ENCODE assay signal across 17 cellular contexts in genomic region chr7:44689427-44689826, GRCh38. TPM values are rescaled to one million over a fixed set of nuclear protein-coding genes. Genes with fewer than 3 reads are reported as not detected.
A peak's percentile ranks its signal among the peaks of the same experiment; 100 is the strongest.
DNase-seq lines count a peak whose midpoint lies in the region; ATAC-seq and TF ChIP-seq lines count a peak whose summit lies in the region.
"Had no signal": no experiment of that assay in that cellular context is flagged by ENCODE, and none has a peak within 500 bp of the region (broad histone marks: within the 10 kb centered on the region; RNA-seq: fewer than 3 reads in every experiment).

No MANE protein-coding gene starts in this region.

- H3K9me3 Mint-ChIP-seq in activated CD4-positive, alpha-beta memory T cell treated with anti-CD3 and anti-CD28 coated beads, Interleukin-2, amount 10 ng/mL, durations not matched to agents 7 days and 5 days, result no peaks in the 10 kb centered on the region
- H3K9me3 Mint-ChIP-seq in activated CD4-positive, alpha-beta memory T cell treated with anti-CD3 and anti-CD28 coated beads for 36 hours, result no peaks in the 10 kb centered on the region
- no peaks in the 10 kb centered on the region for H3K9me3 Mint-ChIP-seq in CD4-positive, CD25-positive, alpha-beta regulatory T cell
- H3K9me3 Mint-ChIP-seq: CD8-positive, alpha-beta T cell had no signal

- no peak overlapping the region for H3K27ac ChIP-seq in CD4-positive, CD25-positive, alpha-beta regulatory T cell (ENCODE audit: insufficient read depth, low read length, poor library complexity, severe bottlenecking)
- H3K27ac ChIP-seq in Karpas-422 (ENCODE audit: low read length) (0 out of 2 replicates have a peak overlapping the region, but pooled peaks have one; percentile 12), sigmoid colon (no peak overlapping the region)
- H3K27ac ChIP-seq: A549 had no signal

- no peak for TF ChIP-seq CTCF in sigmoid colon (IDR thresholded peaks at IDR 0.05)

- H3K27ac Mint-ChIP-seq in activated CD4-positive, alpha-beta memory T cell treated with anti-CD3 and anti-CD28 coated beads, Interleukin-2, amount 10 ng/mL, durations not matched to agents 7 days and 5 days, result peak overlapping the region; percentile 12
- H3K27ac Mint-ChIP-seq in activated CD4-positive, alpha-beta memory T cell treated with anti-CD3 and anti-CD28 coated beads for 36 hours, result no peak overlapping the region
- peak overlapping the region in 2 of 3 donors; percentile 62 to 79 for H3K27ac Mint-ChIP-seq in CD4-positive, CD25-positive, alpha-beta regulatory T cell
- H3K27ac Mint-ChIP-seq: CD8-positive, alpha-beta T cell had no signal

- H3K9me2 ChIP-seq in Karpas-422 (replicated peaks; ENCODE audit: insufficient read depth, low read length), result no peaks in the 10 kb centered on the region

- no peak overlapping the region for H3K4me2 ChIP-seq in Karpas-422 (ENCODE audit: low read depth, low read length, poor library complexity, severe bottlenecking)
- H3K4me2 ChIP-seq: A549 had no signal

- H3K9ac ChIP-seq in Karpas-422 (ENCODE audit: low read length), result no peak overlapping the region

- TF ChIP-seq POLR2A in sigmoid colon (IDR thresholded peaks at IDR 0.05), result no peak

- H3K4me1 ChIP-seq in CD4-positive, CD25-positive, alpha-beta regulatory T cell (ENCODE audit: control insufficient read depth, insufficient read depth, low read length, poor library complexity, severe bottlenecking), result no peaks in the 10 kb centered on the region
- H3K4me1 ChIP-seq in Karpas-422 (ENCODE audit: low read length) (peaks cover 22% of the 10 kb centered on the region), sigmoid colon (no peaks in the 10 kb centered on the region)
- H3K4me1 ChIP-seq: A549, Caco-2, HAP-1 had no signal

- no peaks in the 10 kb centered on the region for H3K27me3 Mint-ChIP-seq in activated CD4-positive, alpha-beta memory T cell treated with anti-CD3 and anti-CD28 coated beads, Interleukin-2, amount 10 ng/mL, durations not matched to agents 7 days and 5 days
- H3K27me3 Mint-ChIP-seq in activated CD4-positive, alpha-beta memory T cell treated with anti-CD3 and anti-CD28 coated beads for 36 hours, result no peaks in the 10 kb centered on the region
- no peaks in the 10 kb centered on the region for H3K27me3 Mint-ChIP-seq in CD4-positive, CD25-positive, alpha-beta regulatory T cell

- no peak for TF ChIP-seq EP300 in sigmoid colon (IDR thresholded peaks at IDR 0.05)

- peaks cover 8% of the 10 kb centered on the region for H3K4me1 Mint-ChIP-seq in activated CD4-positive, alpha-beta memory T cell treated with anti-CD3 and anti-CD28 coated beads, Interleukin-2, amount 10 ng/mL, durations not matched to agents 7 days and 5 days
- H3K4me1 Mint-ChIP-seq in activated CD4-positive, alpha-beta memory T cell treated with anti-CD3 and anti-CD28 coated beads for 36 hours (ENCODE audit: low read depth), result peaks cover 4% of the 10 kb centered on the region
- peaks cover 4 to 8% (median 5%) of the 10 kb centered on the region in 4 donors for H3K4me1 Mint-ChIP-seq in CD4-positive, CD25-positive, alpha-beta regulatory T cell

- H3K79me2 ChIP-seq in Karpas-422 (ENCODE audit: low read length), result no peaks in the 10 kb centered on the region

- H3K9me3 ChIP-seq in CD4-positive, CD25-positive, alpha-beta regulatory T cell (ENCODE audit: control insufficient read depth in 2 of 2, low read length in 2 of 2), result no peaks in the 10 kb centered on the region
- no peaks in the 10 kb centered on the region for H3K9me3 ChIP-seq in Karpas-422 (ENCODE audit: low read length)
- no peaks in the 10 kb centered on the region for H3K9me3 ChIP-seq in sigmoid colon
- H3K9me3 ChIP-seq: A549, Caco-2, HAP-1 had no signal

- no peak for ATAC-seq in CD4-positive, CD25-positive, alpha-beta regulatory T cell (ENCODE audit: low read depth in 2 of 2)
- ATAC-seq: A549; CD8-positive, alpha-beta T cell had no signal

- POLR2A ChIA-PET in activated CD4-positive, alpha-beta memory T cell treated with anti-CD3 and anti-CD28 coated beads, Interleukin-2, amount 10 ng/mL, durations not matched to agents 7 days and 5 days (lab: Charles Lee), result interaction anchor here (1.9 to 2.1 kb wide), 2 partner anchors 17 to 83 kb away, joined by 4 to 6 read pairs; partner anchors contain the start of gene OGDH
- POLR2A ChIA-PET in activated CD4-positive, alpha-beta memory T cell treated with anti-CD3 and anti-CD28 coated beads for 36 hours (lab: Charles Lee), result no interaction called here

- no peak for DNase-seq in activated CD4-positive, alpha-beta memory T cell treated with anti-CD3 and anti-CD28 coated beads, Interleukin-2, amount 10 ng/mL, durations not matched to agents 7 days and 5 days
- no peak for DNase-seq in activated CD4-positive, alpha-beta memory T cell treated with anti-CD3 and anti-CD28 coated beads for 36 hours
- DNase-seq in CD4-positive, CD25-positive, alpha-beta regulatory T cell, result no peak
- peak; percentile 50 for DNase-seq in Karpas-422
- DNase-seq in sigmoid colon, result peak; percentile 21
- no peak for DNase-seq in DMS114 treated with DMSO at 0.1 percent for 48 hours (lab: John Stamatoyannopoulos, UW; ENCODE audit: unreplicated experiment)
- DNase-seq in DMS53 (lab: John Stamatoyannopoulos, UW), result no peak
- DNase-seq: 8988T; ACHN; C1 segment of cervical spinal cord; Caco-2; CD8-positive, alpha-beta T cell; DMS79 treated with DMSO at 0.1 percent for 48 hours; GF-D8; GOT3 had no signal

- CTCF ChIA-PET in activated CD4-positive, alpha-beta memory T cell treated with anti-CD3 and anti-CD28 coated beads, Interleukin-2, amount 10 ng/mL, durations not matched to agents 7 days and 5 days (lab: Charles Lee), result interaction anchor here (0.7 kb wide), 1 partner anchor 49 kb away, joined by 3 read pairs; no protein-coding TSS in a partner anchor
- CTCF ChIA-PET in activated CD4-positive, alpha-beta memory T cell treated with anti-CD3 and anti-CD28 coated beads for 36 hours (lab: Charles Lee), result no interaction called here

- H4K20me1 ChIP-seq in Karpas-422 (ENCODE audit: insufficient read depth, low read depth, low read length), result no peaks in the 10 kb centered on the region

- peaks cover 54% of the 10 kb centered on the region for H3K36me3 Mint-ChIP-seq in activated CD4-positive, alpha-beta memory T cell treated with anti-CD3 and anti-CD28 coated beads, Interleukin-2, amount 10 ng/mL, durations not matched to agents 7 days and 5 days (ENCODE audit: low read depth)
- H3K36me3 Mint-ChIP-seq in activated CD4-positive, alpha-beta memory T cell treated with anti-CD3 and anti-CD28 coated beads for 36 hours, result peaks cover 22% of the 10 kb centered on the region
- peaks cover 36% of the 10 kb centered on the region for H3K36me3 Mint-ChIP-seq in CD4-positive, CD25-positive, alpha-beta regulatory T cell

- 98 to 99% methylated on average over 2 of the region's 2 CpGs for WGBS in sigmoid colon, 2 donors

- no peak overlapping the region for H3K4me3 Mint-ChIP-seq in activated CD4-positive, alpha-beta memory T cell treated with anti-CD3 and anti-CD28 coated beads, Interleukin-2, amount 10 ng/mL, durations not matched to agents 7 days and 5 days
- H3K4me3 Mint-ChIP-seq in activated CD4-positive, alpha-beta memory T cell treated with anti-CD3 and anti-CD28 coated beads for 36 hours, result no peak overlapping the region
- no peak overlapping the region for H3K4me3 Mint-ChIP-seq in CD4-positive, CD25-positive, alpha-beta regulatory T cell
- H3K4me3 Mint-ChIP-seq: CD8-positive, alpha-beta T cell had no signal

- H2AFZ ChIP-seq in Karpas-422 (ENCODE audit: low read length), result no peak overlapping the region

- H3K36me3 ChIP-seq in CD4-positive, CD25-positive, alpha-beta regulatory T cell (ENCODE audit: control insufficient read depth, insufficient read depth, low read length), result peaks cover 56% of the 10 kb centered on the region
- peaks cover 19% of the 10 kb centered on the region for H3K36me3 ChIP-seq in Karpas-422 (ENCODE audit: insufficient read depth, low read length)
- H3K36me3 ChIP-seq in sigmoid colon, result peaks cover 4 to 67% (median 12%) of the 10 kb centered on the region in 4 donors

- no peak overlapping the region for H3K4me3 ChIP-seq in CD4-positive, CD25-positive, alpha-beta regulatory T cell (ENCODE audit: low read depth, low read length)
- H3K4me3 ChIP-seq in Karpas-422 (ENCODE audit: low read length) (no peak overlapping the region), sigmoid colon (no peak overlapping the region)
- H3K4me3 ChIP-seq: A549, HAP-1 had no signal

- intact Hi-C loops in activated CD4-positive, alpha-beta memory T cell treated with anti-CD3 and anti-CD28 coated beads for 36 hours (cut with micrococcal nuclease), result no loop called here
- intact Hi-C loops in sigmoid colon (cut with DNase I), result no loop called here

- H3K27me3 ChIP-seq in CD4-positive, CD25-positive, alpha-beta regulatory T cell (ENCODE audit: control insufficient read depth, insufficient read depth, low read length), result no peaks in the 10 kb centered on the region
- H3K27me3 ChIP-seq in Karpas-422 (ENCODE audit: low read length) (no peaks in the 10 kb centered on the region), sigmoid colon (no peaks in the 10 kb centered on the region)

RNA-seq across cellular contexts. Expression of gene ZMIZ2, which starts 59.2 kb away (rescaled TPM):
- 10 to 100 TPM; 85.2 to 91.4 TPM for total RNA-seq in activated CD4-positive, alpha-beta memory T cell treated with anti-CD3 and anti-CD28 coated beads, Interleukin-2, amount 10 ng/mL, durations not matched to agents 7 days and 5 days
- 10 to 100 TPM; 84.7 to 92.3 TPM for total RNA-seq in activated CD4-positive, alpha-beta memory T cell treated with anti-CD3 and anti-CD28 coated beads for 36 hours
- total RNA-seq in CD4-positive, CD25-positive, alpha-beta regulatory T cell, result 110 TPM
- 1 to 10 TPM; 2.9 to 5.0 (median 4.4) TPM for polyA plus RNA-seq in CD4-positive, CD25-positive, alpha-beta regulatory T cell
- total RNA-seq in Karpas-422 (2014; rRNA removed; shearing (Covaris generic); ENCODE audit: low replicate concordance), result 16.2 and 19.9 TPM in 2 replicates
- total RNA-seq in sigmoid colon, result 10 to 100 TPM; 11.1 to 44.6 (median 12.5) TPM
- polyA plus RNA-seq in sigmoid colon, result 10 to 100 TPM in 1 of 3 donors, 1 to 10 TPM in 2; 8.4 to 64.7 (median 8.6) TPM

Comparison
In these comparisons a context has a peak if more than half of its experiments do, and no peak if none do; other contexts are left out.
1. DNase-seq: peak in Karpas-422 (single experiment) and sigmoid colon (single experiment); none in activated CD4-positive, alpha-beta memory T cell treated with anti-CD3 and anti-CD28 coated beads, Interleukin-2, amount 10 ng/mL, durations not matched to agents 7 days and 5 days (single experiment), activated CD4-positive, alpha-beta memory T cell treated with anti-CD3 and anti-CD28 coated beads for 36 hours (single experiment), CD4-positive, CD25-positive, alpha-beta regulatory T cell (0 of 3), DMS114 treated with DMSO at 0.1 percent for 48 hours (single experiment) and DMS53 (single experiment).